Comparison of ENCODE assay signal across 30 cellular contexts in the genomic region with DNA sequence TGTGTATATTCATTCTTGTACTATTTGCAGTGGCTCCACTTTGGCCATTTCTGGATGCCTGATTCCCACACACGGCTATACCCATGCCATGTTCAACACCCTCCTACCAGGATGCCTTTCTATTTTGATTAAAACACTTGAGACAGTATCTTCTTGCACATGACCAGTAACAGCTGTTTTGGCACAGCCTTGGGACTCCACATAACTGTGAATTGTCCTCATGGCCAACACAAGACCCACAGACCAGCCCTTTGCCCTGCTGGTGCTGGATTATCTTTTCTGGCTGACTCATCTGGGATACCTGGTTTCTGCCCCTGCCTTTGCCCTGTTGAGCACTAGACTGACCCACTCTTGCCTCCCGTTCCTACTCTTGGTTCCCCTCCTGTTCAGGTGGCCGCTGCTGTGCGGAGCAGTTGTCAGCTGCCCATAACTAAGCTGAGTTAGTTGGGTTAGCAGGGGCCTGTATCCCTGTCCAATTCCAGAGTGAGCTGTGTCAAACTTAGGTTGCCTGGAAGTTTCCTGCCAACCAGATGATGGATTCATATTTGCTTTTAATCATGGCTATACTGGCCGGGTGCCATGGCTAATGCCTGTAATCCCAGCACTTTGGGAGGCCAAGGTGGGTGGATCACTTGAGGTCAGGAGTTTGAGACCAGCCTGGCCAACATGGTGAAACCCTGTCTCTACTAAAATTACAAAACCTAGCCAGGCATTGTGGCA. TPM values are rescaled to one million over a fixed set of nuclear protein-coding genes. Genes with fewer than 3 reads are reported as not detected.
DNase-seq lines count a peak whose midpoint lies in the region; ATAC-seq, FAIRE-seq and TF ChIP-seq lines count a peak whose summit lies in the region.
"Had no signal": no experiment of that assay in that cellular context is flagged by ENCODE, and none has a peak within 500 bp of the region (broad histone marks: within the 10 kb centered on the region; RNA-seq: fewer than 3 reads in every experiment).

No MANE protein-coding gene starts in this region.

- H3K4me1 Mint-ChIP-seq in endodermal cell, result no peaks in the 10 kb centered on the region
- H3K4me1 Mint-ChIP-seq in activated T-helper 1 cell treated with anti-CD3 and anti-CD28 coated beads, Interleukin-12 subunit alpha, Interleukin-12 subunit beta, Interleukin-2, Interleukin-4 antibody, amounts not matched to agents 30 ng/mL and 10 ng/mL and 1 ng/mL, durations not matched to agents 14 hours and 24 hours and 36 hours (ENCODE audit: low read depth), result peaks cover 13% of the 10 kb centered on the region

- 49% methylated on average over 2 of the region's 5 CpGs for whole genome bisulfite sequencing in A549 (ENCODE audit: missing lambda C conversion rate)
- WGBS in endodermal cell (ENCODE audit: insufficient coverage in 1 of 2, insufficient read length in 1 of 2), 2 experiments, result 91 to 97% methylated on average over 4 to 5 of the region's 5 CpGs

- peaks cover 3% of the 10 kb centered on the region for H3K27me3 Mint-ChIP-seq in endodermal cell (ENCODE audit: insufficient read depth)
- H3K27me3 Mint-ChIP-seq in activated T-helper 1 cell treated with anti-CD3 and anti-CD28 coated beads, Interleukin-12 subunit alpha, Interleukin-12 subunit beta, Interleukin-2, Interleukin-4 antibody, amounts not matched to agents 30 ng/mL and 10 ng/mL and 1 ng/mL, durations not matched to agents 14 hours and 24 hours and 36 hours (ENCODE audit: insufficient read depth), result peaks cover 29% of the 10 kb centered on the region

- H3K9ac ChIP-seq in endodermal cell (ENCODE audit: extremely low read depth, low read length, poor library complexity, severe bottlenecking), result no peak overlapping the region

- no peak for FAIRE-seq in A549 (lab: Jason Lieb, UNC)
- FAIRE-seq: A204.1, GM12891, keratinocyte had no signal

- H3K4me3 ChIP-seq in A549 (no peak overlapping the region), endodermal cell (ENCODE audit: low read length) (no peak overlapping the region), breast epithelium (no peak overlapping the region)
- H3K4me3 ChIP-seq: upper lobe of left lung had no signal

- H3K36me3 ChIP-seq in endodermal cell (ENCODE audit: control insufficient read depth, insufficient read depth, low read length), result no peaks in the 10 kb centered on the region
- no peaks in the 10 kb centered on the region for H3K36me3 ChIP-seq in breast epithelium
- H3K36me3 ChIP-seq: upper lobe of left lung had no signal

- intact Hi-C loops in breast epithelium (cut with DNase I; ENCODE audit: low total_unique reads), result no loop called here
- intact Hi-C loops in activated T-helper 1 cell treated with anti-CD3 and anti-CD28 coated beads, Interleukin-12 subunit alpha, Interleukin-12 subunit beta, Interleukin-2, Interleukin-4 antibody, amounts not matched to agents 30 ng/mL and 10 ng/mL and 1 ng/mL, durations not matched to agents 14 hours and 24 hours and 36 hours (cut with micrococcal nuclease), result no loop called here

- H3K9me3 Mint-ChIP-seq in endodermal cell, result no peaks in the 10 kb centered on the region
- no peaks in the 10 kb centered on the region for H3K9me3 Mint-ChIP-seq in activated naive CD4-positive, alpha-beta T cell treated with anti-CD3 and anti-CD28 coated beads, Interleukin-2, amount 50 U/mL, for 72 hours
- H3K9me3 Mint-ChIP-seq in activated T-helper 1 cell treated with anti-CD3 and anti-CD28 coated beads, Interleukin-12 subunit alpha, Interleukin-12 subunit beta, Interleukin-2, Interleukin-4 antibody, amounts not matched to agents 30 ng/mL and 10 ng/mL and 1 ng/mL, durations not matched to agents 14 hours and 24 hours and 36 hours, result no peaks in the 10 kb centered on the region
- H3K9me3 Mint-ChIP-seq: activated CD8-positive, alpha-beta T cell treated with anti-CD3 and anti-CD28 coated beads for 36 hours; activated T-cell treated with anti-CD3 and anti-CD28 coated beads, Interleukin-2, amount 50 U/mL, for 4 hours had no signal

- peaks cover 5% of the 10 kb centered on the region for H3K4me1 ChIP-seq in A549
- no peaks in the 10 kb centered on the region for H3K4me1 ChIP-seq in endodermal cell (ENCODE audit: control insufficient read depth, insufficient read depth, low read length)
- no peaks in the 10 kb centered on the region for H3K4me1 ChIP-seq in breast epithelium
- H3K4me1 ChIP-seq: foreskin keratinocyte, upper lobe of left lung had no signal

- TF ChIP-seq POLR2A in A549 (IDR thresholded peaks at IDR 0.05; ENCODE audit: low read length) (no peak), breast epithelium (IDR thresholded peaks at IDR 0.05) (no peak)

- DNase-seq in A549 (ENCODE audit: low read depth in 1 of 2, low spot score in 1 of 2), result peak in 1 of 2 experiments; percentile 24
- DNase-seq in NCI-H226, result peak; percentile 57
- DNase-seq in endodermal cell, result peak; percentile 36
- peak; percentile 98 for DNase-seq in myocyte (ENCODE audit: low read depth)
- DNase-seq in breast epithelium (ENCODE audit: low spot score in 2 of 2), result no peak
- DNase-seq in activated naive CD4-positive, alpha-beta T cell treated with anti-CD3 and anti-CD28 coated beads, Interleukin-2, amount 50 U/mL, for 72 hours (ENCODE audit: low spot score in 2 of 2), result no peak
- no peak for DNase-seq in activated T-helper 1 cell treated with anti-CD3 and anti-CD28 coated beads, Interleukin-12 subunit alpha, Interleukin-12 subunit beta, Interleukin-2, Interleukin-4 antibody, amounts not matched to agents 30 ng/mL and 10 ng/mL and 1 ng/mL, durations not matched to agents 14 hours and 24 hours and 36 hours (ENCODE audit: low spot score)
- DNase-seq: activated CD8-positive, alpha-beta T cell treated with anti-CD3 and anti-CD28 coated beads for 36 hours; activated naive CD4-positive, alpha-beta T cell treated with Interleukin-2 at 50 U/mL for 16 hours; activated T-cell treated with anti-CD3 and anti-CD28 coated beads, Interleukin-2, amount 50 U/mL, for 4 hours; amniotic stem cell; central memory CD4-positive, alpha-beta T cell; COR-L47; DMS79; erythroblast; foreskin keratinocyte; NCI-H1105 treated with DMSO at 0.1 percent for 48 hours; NCI-H2107; NCI-H510A treated with DMSO at 0.1 percent for 48 hours; nucleus accumbens; retina; stimulated activated CD8-positive, alpha-beta memory T cell treated with anti-CD3 and anti-CD28 coated beads, Interleukin-4, amount 100 ng/mL, for 48 hours; SW 1271; upper lobe of left lung had no signal

- 0 out of 3 replicates have a peak overlapping the region, but pooled peaks have one; percentile 17 for H3K4me2 ChIP-seq in A549

- H3K27me3 ChIP-seq in endodermal cell (ENCODE audit: control insufficient read depth, insufficient read depth, low read length, poor library complexity, severe bottlenecking) (no peaks in the 10 kb centered on the region), breast epithelium (no peaks in the 10 kb centered on the region)
- H3K27me3 ChIP-seq: upper lobe of left lung had no signal

- TF ChIP-seq CTCF in A549 (IDR thresholded peaks at IDR 0.05) (no peak), endodermal cell (conservative IDR thresholded peaks at IDR 0.05) (no peak), breast epithelium (IDR thresholded peaks at IDR 0.05) (no peak)

- POLR2A ChIA-PET in A549 (lab: Yijun Ruan, JAX), result interaction anchor here (1.9 kb wide), 1 partner anchor 11 kb away, joined by 6 read pairs; the partner anchor contains the start of gene EYA3

- CTCF ChIA-PET in A549 (lab: Yijun Ruan, JAX), result interaction anchor here (0.6 to 4.0 kb wide), 4 partner anchors 8 to 1129 kb away, joined by 3 to 25 read pairs (median 8); no protein-coding TSS in a partner anchor

- H3K27ac ChIP-seq in A549 (peak overlapping the region in 1 of 2 experiments; percentile 68; a peak in 3 of 6 replicates), endodermal cell (ENCODE audit: low read depth, low read length) (no peak overlapping the region), breast epithelium (no peak overlapping the region)
- H3K27ac ChIP-seq: foreskin keratinocyte, upper lobe of left lung had no signal

- no peak for TF ChIP-seq EP300 in A549 (IDR thresholded peaks at IDR 0.05)

- ATAC-seq in A549 (peak; percentile 34 to 67; a peak in 4 of 6 replicates), HG02763 (IDR thresholded peaks at IDR 0.05; ENCODE audit: unreplicated experiment) (no peak)
- ATAC-seq in activated naive CD4-positive, alpha-beta T cell treated with anti-CD3 and anti-CD28 coated beads, Interleukin-2, amount 50 U/mL, for 72 hours, result no peak
- ATAC-seq: activated CD4-positive, CD25-positive, alpha-beta regulatory T cell treated with anti-CD3 and anti-CD28 coated beads, Interleukin-2, amount 50 U/mL, for 24 hours; activated CD8-positive, alpha-beta T cell treated with anti-CD3 and anti-CD28 coated beads for 36 hours; activated T-cell treated with anti-CD3 and anti-CD28 coated beads, Interleukin-2, amount 50 U/mL, for 4 hours; foreskin keratinocyte; HCT116 had no signal

- H3K27ac Mint-ChIP-seq in endodermal cell, result no peak overlapping the region
- H3K27ac Mint-ChIP-seq in activated naive CD4-positive, alpha-beta T cell treated with anti-CD3 and anti-CD28 coated beads, Interleukin-2, amount 50 U/mL, for 72 hours, result no peak overlapping the region
- H3K27ac Mint-ChIP-seq in activated T-helper 1 cell treated with anti-CD3 and anti-CD28 coated beads, Interleukin-12 subunit alpha, Interleukin-12 subunit beta, Interleukin-2, Interleukin-4 antibody, amounts not matched to agents 30 ng/mL and 10 ng/mL and 1 ng/mL, durations not matched to agents 14 hours and 24 hours and 36 hours, result no peak overlapping the region
- H3K27ac Mint-ChIP-seq: activated CD8-positive, alpha-beta T cell treated with anti-CD3 and anti-CD28 coated beads for 36 hours had no signal

- no peak for TF ChIP-seq RAD21 in A549 (conservative IDR thresholded peaks at IDR 0.05 in 1 of 2, IDR thresholded peaks at IDR 0.05 in 1 of 2)

- no peak overlapping the region for H3K4me3 Mint-ChIP-seq in endodermal cell
- no peak overlapping the region for H3K4me3 Mint-ChIP-seq in activated T-helper 1 cell treated with anti-CD3 and anti-CD28 coated beads, Interleukin-12 subunit alpha, Interleukin-12 subunit beta, Interleukin-2, Interleukin-4 antibody, amounts not matched to agents 30 ng/mL and 10 ng/mL and 1 ng/mL, durations not matched to agents 14 hours and 24 hours and 36 hours
- H3K4me3 Mint-ChIP-seq: activated CD8-positive, alpha-beta T cell treated with anti-CD3 and anti-CD28 coated beads for 36 hours; activated T-cell treated with anti-CD3 and anti-CD28 coated beads, Interleukin-2, amount 50 U/mL, for 4 hours had no signal

- no peaks in the 10 kb centered on the region for H3K36me3 Mint-ChIP-seq in endodermal cell (ENCODE audit: low read depth)
- H3K36me3 Mint-ChIP-seq in activated naive CD4-positive, alpha-beta T cell treated with anti-CD3 and anti-CD28 coated beads, Interleukin-2, amount 50 U/mL, for 72 hours, result peaks cover 0 to 13% of the 10 kb centered on the region in 2 donors
- no peaks in the 10 kb centered on the region for H3K36me3 Mint-ChIP-seq in activated T-helper 1 cell treated with anti-CD3 and anti-CD28 coated beads, Interleukin-12 subunit alpha, Interleukin-12 subunit beta, Interleukin-2, Interleukin-4 antibody, amounts not matched to agents 30 ng/mL and 10 ng/mL and 1 ng/mL, durations not matched to agents 14 hours and 24 hours and 36 hours (ENCODE audit: low read depth)

- H3K9me3 ChIP-seq in A549, result no peaks in the 10 kb centered on the region
- H3K9me3 ChIP-seq in endodermal cell (ENCODE audit: control insufficient read depth, low read length), result no peaks in the 10 kb centered on the region
- H3K9me3 ChIP-seq in breast epithelium, result no peaks in the 10 kb centered on the region
- H3K9me3 ChIP-seq: upper lobe of left lung had no signal

RNA-seq across cellular contexts. Expression of gene EYA3, which starts 10.8 kb away (rescaled TPM):
- polyA plus RNA-seq in A549 (2011; rRNA removed) (9.3 and 11.7 TPM in 2 replicates), A549 (2017; fragmentation: RNase III; extraction: RNeasy Plus Mini Kit Qiagen cat#74134 plus additional on column Dnase treatment) (5.3 to 6.2 TPM (median 5.7 TPM) in 3 replicates)
- 2.7 and 3.6 TPM in 2 replicates for polyA plus RNA-seq in A549 (2012; cell fraction: cytosol; rRNA removed)
- 4.1 and 6.3 TPM in 2 replicates for polyA plus RNA-seq in A549 (2012; cell fraction: nucleus; rRNA removed)
- 17.5 and 20.3 TPM in 2 replicates for polyA minus RNA-seq in A549 (2011; rRNA and poly(A)+ RNA removed)
- total RNA-seq in endodermal cell (10 to 100 TPM; 29.3 to 32.8 TPM), myocyte (19.6 and 22.0 TPM in 2 replicates), breast epithelium (10 to 100 TPM; 12.2 to 22.6 (median 18.1) TPM)
- 23.9 TPM for polyA plus RNA-seq in endodermal cell (2013, experiment 1 of 2)
- polyA plus RNA-seq in endodermal cell (2013, experiment 2 of 2), result 19.5 TPM
- polyA plus RNA-seq in myocyte (2012), result 9.7 TPM
- 10 to 100 TPM; 33.1 to 34.4 TPM for total RNA-seq in activated naive CD4-positive, alpha-beta T cell treated with anti-CD3 and anti-CD28 coated beads, Interleukin-2, amount 50 U/mL, for 72 hours
- total RNA-seq in activated T-helper 1 cell treated with anti-CD3 and anti-CD28 coated beads, Interleukin-12 subunit alpha, Interleukin-12 subunit beta, Interleukin-2, Interleukin-4 antibody, amounts not matched to agents 30 ng/mL and 10 ng/mL and 1 ng/mL, durations not matched to agents 14 hours and 24 hours and 36 hours, result 32.2 and 35.5 TPM in 2 replicates

Comparison
In these comparisons a context has a peak if more than half of its experiments do, and no peak if none do; other contexts are left out.
1. ATAC-seq: peak in A549 (2 of 2); none in HG02763 (single experiment) and activated naive CD4-positive, alpha-beta T cell treated with anti-CD3 and anti-CD28 coated beads, Interleukin-2, amount 50 U/mL, for 72 hours (0 of 2).
2. DNase-seq: peak in NCI-H226 (single experiment), endodermal cell (single experiment) and myocyte (single experiment); none in breast epithelium (0 of 2), activated naive CD4-positive, alpha-beta T cell treated with anti-CD3 and anti-CD28 coated beads, Interleukin-2, amount 50 U/mL, for 72 hours (0 of 2) and activated T-helper 1 cell treated with anti-CD3 and anti-CD28 coated beads, Interleukin-12 subunit alpha, Interleukin-12 subunit beta, Interleukin-2, Interleukin-4 antibody, amounts not matched to agents 30 ng/mL and 10 ng/mL and 1 ng/mL, durations not matched to agents 14 hours and 24 hours and 36 hours (single experiment).